In genomic region chr6:21157186-21157929, GRCh38 we compare ENCODE assay signal across 1 cellular context.
TF ChIP-seq lines count a peak whose summit lies in the region.

No MANE protein-coding gene starts in this region.

TF ChIP-seq in GM23338, 12 proteins besides CTCF, POLR2A, EP300 and RAD21 (continued from another document):
- TF ChIP-seq ZNF462 (CRISPR knock-in tag; IDR thresholded peaks at IDR 0.05) (no peak), ETS1 (IDR thresholded peaks at IDR 0.05) (no peak), REST (IDR thresholded peaks at IDR 0.05; ENCODE audit: unreplicated experiment) (no peak)
